ENCODE assay signal across 22 cellular contexts in genomic region chr3:133869601-133870000, GRCh38. TPM values are rescaled to one million over a fixed set of nuclear protein-coding genes. Genes with fewer than 3 reads are reported as not detected.
A peak's percentile ranks its signal among the peaks of the same experiment; 100 is the strongest.
DNase-seq lines count a peak whose midpoint lies in the region; ATAC-seq, FAIRE-seq and TF ChIP-seq lines count a peak whose summit lies in the region.
"Had no signal": no experiment of that assay in that cellular context is flagged by ENCODE, and none has a peak within 500 bp of the region (broad histone marks: within the 10 kb centered on the region; RNA-seq: fewer than 3 reads in every experiment).

No MANE protein-coding gene starts in this region.

- H3K9ac ChIP-seq in kidney (ENCODE audit: low read length in 2 of 2) (no peak overlapping the region), MM.1S (ENCODE audit: low read length) (no peak overlapping the region)
- H3K9ac ChIP-seq: BLaER1 had no signal

- no peak for FAIRE-seq in kidney (lab: Jason Lieb, UNC)
- FAIRE-seq: GM12892, GM18507, HTR-8/SVneo had no signal

- H3K9me3 Mint-ChIP-seq in stimulated activated effector memory CD8-positive, alpha-beta T cell treated with anti-CD3 and anti-CD28 coated beads, Interleukin-12 subunit alpha, Interleukin-12 subunit beta, amount 100 ng/mL, for 72 hours = no peaks in the 10 kb centered on the region
- H3K9me3 Mint-ChIP-seq in nephron progenitor cell = no peaks in the 10 kb centered on the region
- H3K9me3 Mint-ChIP-seq in natural killer cell treated with Interleukin-12 subunit alpha and Interleukin-12 subunit beta and Interleukin-15 and Interleukin-18, amount 100 ng/mL, for 72 hours = no peaks in the 10 kb centered on the region
- H3K9me3 Mint-ChIP-seq: CD14-positive monocyte; CD4-positive, alpha-beta memory T cell; GM23338; HFFc6 had no signal

- H3K27ac ChIP-seq in angular gyrus (ENCODE audit: low read depth, low read length) (peak overlapping the region; percentile 64), cingulate gyrus (ENCODE audit: low read depth, low read length) (peak overlapping the region; percentile 77), kidney (ENCODE audit: low read depth in 2 of 2, low read length in 2 of 2) (no peak overlapping the region), MM.1S (ENCODE audit: low read length) (no peak overlapping the region)
- H3K27ac ChIP-seq: BLaER1 had no signal

- H3K79me2 ChIP-seq in MM.1S (ENCODE audit: low read length) = no peaks in the 10 kb centered on the region

- H3K4me1 Mint-ChIP-seq in stimulated activated effector memory CD8-positive, alpha-beta T cell treated with anti-CD3 and anti-CD28 coated beads, Interleukin-12 subunit alpha, Interleukin-12 subunit beta, amount 100 ng/mL, for 72 hours = peaks cover 8% of the 10 kb centered on the region
- peaks cover 9% of the 10 kb centered on the region for H3K4me1 Mint-ChIP-seq in nephron progenitor cell
- no peaks in the 10 kb centered on the region for H3K4me1 Mint-ChIP-seq in natural killer cell treated with Interleukin-12 subunit alpha and Interleukin-12 subunit beta and Interleukin-15 and Interleukin-18, amount 100 ng/mL, for 72 hours (ENCODE audit: low read depth in 2 of 2)
- H3K4me1 Mint-ChIP-seq: CD14-positive monocyte; CD4-positive, alpha-beta memory T cell had no signal

- H3K36me3 ChIP-seq in kidney (ENCODE audit: control insufficient read depth in 1 of 2, insufficient read depth in 2 of 2, low read length in 2 of 2) (no peaks in the 10 kb centered on the region), MM.1S (replicated peaks; ENCODE audit: insufficient read depth, low read length) (no peaks in the 10 kb centered on the region)
- H3K36me3 ChIP-seq: BLaER1 had no signal

- intact Hi-C loops in kidney (cut with DNase I) = no loop called here

- H3K4me3 ChIP-seq in kidney (ENCODE audit: low read length in 2 of 2) (no peak overlapping the region), MM.1S (ENCODE audit: low read length) (no peak overlapping the region)
- H3K4me3 ChIP-seq: BLaER1, GM23338 had no signal

- H3K4me1 ChIP-seq in kidney (ENCODE audit: control insufficient read depth in 1 of 2, insufficient read depth in 1 of 2, low read depth in 1 of 2, low read length in 2 of 2) (peaks cover 0 to 2% of the 10 kb centered on the region in 2 donors), MM.1S (ENCODE audit: low read length) (no peaks in the 10 kb centered on the region)

- peaks cover 17% of the 10 kb centered on the region for H3K27me3 Mint-ChIP-seq in nephron progenitor cell (ENCODE audit: low read depth, poor library complexity)
- H3K27me3 Mint-ChIP-seq in natural killer cell treated with Interleukin-12 subunit alpha and Interleukin-12 subunit beta and Interleukin-15 and Interleukin-18, amount 100 ng/mL, for 72 hours = peaks cover 0 to 6% of the 10 kb centered on the region in 2 donors

- DNase-seq in kidney (peak; percentile 52), nephron progenitor cell (no peak), HuH-7.5 (ENCODE audit: low spot score) (no peak), MM.1S (no peak)
- no peak for DNase-seq in stimulated activated effector memory CD8-positive, alpha-beta T cell treated with anti-CD3 and anti-CD28 coated beads, Interleukin-12 subunit alpha, Interleukin-12 subunit beta, amount 100 ng/mL, for 72 hours (ENCODE audit: low spot score in 2 of 2)
- no peak for DNase-seq in natural killer cell treated with Interleukin-12 subunit alpha and Interleukin-12 subunit beta and Interleukin-15 and Interleukin-18, amount 100 ng/mL, for 72 hours (ENCODE audit: low spot score)
- DNase-seq: 8988T; CD4-positive, alpha-beta memory T cell; DMS153; DMS79; GDM1; H7; HFFc6 had no signal

- ATAC-seq in stimulated activated effector memory CD8-positive, alpha-beta T cell treated with anti-CD3 and anti-CD28 coated beads, Interleukin-12 subunit alpha, Interleukin-12 subunit beta, amount 100 ng/mL, for 72 hours = no peak
- no peak for ATAC-seq in natural killer cell treated with Interleukin-12 subunit alpha and Interleukin-12 subunit beta and Interleukin-15 and Interleukin-18, amount 100 ng/mL, for 72 hours
- ATAC-seq: GM23338, HCT116 had no signal

- H3K9me2 ChIP-seq in MM.1S (replicated peaks; ENCODE audit: insufficient read depth, low read length) = no peaks in the 10 kb centered on the region

- H3K27ac Mint-ChIP-seq in stimulated activated effector memory CD8-positive, alpha-beta T cell treated with anti-CD3 and anti-CD28 coated beads, Interleukin-12 subunit alpha, Interleukin-12 subunit beta, amount 100 ng/mL, for 72 hours = peak overlapping the region; percentile 32
- no peak overlapping the region for H3K27ac Mint-ChIP-seq in nephron progenitor cell
- H3K27ac Mint-ChIP-seq in natural killer cell treated with Interleukin-12 subunit alpha and Interleukin-12 subunit beta and Interleukin-15 and Interleukin-18, amount 100 ng/mL, for 72 hours = no peak overlapping the region
- H3K27ac Mint-ChIP-seq: CD14-positive monocyte, GM23338, HFFc6 had no signal

- TF ChIP-seq CTCF in kidney (IDR thresholded peaks at IDR 0.05; ENCODE audit: borderline replicate concordance, extremely low read depth, insufficient read depth) = no peak
- no peak for TF ChIP-seq CTCF in nephron progenitor cell (IDR thresholded peaks at IDR 0.05)
- no peak for TF ChIP-seq CTCF in MM.1S (IDR thresholded peaks at IDR 0.05; ENCODE audit: low read length)

- H2AFZ ChIP-seq in MM.1S (ENCODE audit: low read length) = no peak overlapping the region
- H2AFZ ChIP-seq: GM23338 had no signal

- no peaks in the 10 kb centered on the region for H4K20me1 ChIP-seq in MM.1S (ENCODE audit: insufficient read depth, low read length)
- H4K20me1 ChIP-seq: BLaER1 had no signal

- no peak overlapping the region for H3K4me3 Mint-ChIP-seq in stimulated activated effector memory CD8-positive, alpha-beta T cell treated with anti-CD3 and anti-CD28 coated beads, Interleukin-12 subunit alpha, Interleukin-12 subunit beta, amount 100 ng/mL, for 72 hours
- no peak overlapping the region for H3K4me3 Mint-ChIP-seq in nephron progenitor cell
- no peak overlapping the region for H3K4me3 Mint-ChIP-seq in natural killer cell treated with Interleukin-12 subunit alpha and Interleukin-12 subunit beta and Interleukin-15 and Interleukin-18, amount 100 ng/mL, for 72 hours
- H3K4me3 Mint-ChIP-seq: CD14-positive monocyte, GM23338, HFFc6 had no signal

- H3K36me3 Mint-ChIP-seq in stimulated activated effector memory CD8-positive, alpha-beta T cell treated with anti-CD3 and anti-CD28 coated beads, Interleukin-12 subunit alpha, Interleukin-12 subunit beta, amount 100 ng/mL, for 72 hours = no peaks in the 10 kb centered on the region
- no peaks in the 10 kb centered on the region for H3K36me3 Mint-ChIP-seq in nephron progenitor cell (ENCODE audit: low read depth)
- no peaks in the 10 kb centered on the region for H3K36me3 Mint-ChIP-seq in natural killer cell treated with Interleukin-12 subunit alpha and Interleukin-12 subunit beta and Interleukin-15 and Interleukin-18, amount 100 ng/mL, for 72 hours
- H3K36me3 Mint-ChIP-seq: CD14-positive monocyte; CD4-positive, alpha-beta memory T cell had no signal

- H3F3A ChIP-seq in MM.1S (ENCODE audit: insufficient read depth, low read length) = no peaks in the 10 kb centered on the region

- no peaks in the 10 kb centered on the region for H3K27me3 ChIP-seq in MM.1S (replicated peaks; ENCODE audit: insufficient read depth, low read length)
- H3K27me3 ChIP-seq: BLaER1 had no signal

- H3K9me3 ChIP-seq in kidney (ENCODE audit: control insufficient read depth in 1 of 2, low read length in 2 of 2) (no peaks in the 10 kb centered on the region), MM.1S (replicated peaks; ENCODE audit: insufficient read depth, low read length) (no peaks in the 10 kb centered on the region)
- H3K9me3 ChIP-seq: BLaER1 had no signal

- no peak overlapping the region for H3K4me2 ChIP-seq in MM.1S (ENCODE audit: low read depth, low read length)
- H3K4me2 ChIP-seq: BLaER1, GM23338 had no signal

RNA-seq across cellular contexts. Expression of gene RAB6B, which starts 26.1 kb away (rescaled TPM):
- 17.7 TPM for total RNA-seq in kidney
- 6.6 TPM for polyA plus RNA-seq in kidney (ENCODE audit: insufficient read depth, low read depth, low replicate concordance)
- under 1 TPM; 0.21 to 0.81 TPM for total RNA-seq in natural killer cell treated with Interleukin-12 subunit alpha and Interleukin-12 subunit beta and Interleukin-15 and Interleukin-18, amount 100 ng/mL, for 72 hours

Comparison
In these comparisons a context has a peak if more than half of its experiments do, and no peak if none do; other contexts are left out.
1. H3K27ac ChIP-seq: peak in angular gyrus (single experiment) and cingulate gyrus (single experiment); none in kidney (0 of 2) and MM.1S (single experiment).
2. RNA of gene RAB6B, which starts 26.1 kb away (total RNA-seq): 17.7 TPM in kidney (single experiment); 0.21 to 0.81 TPM in natural killer cell treated with Interleukin-12 subunit alpha and Interleukin-12 subunit beta and Interleukin-15 and Interleukin-18, amount 100 ng/mL, for 72 hours; every median in the first group is over 10 times any median in the second.